8 cellular contexts compared by ENCODE assay signal in genomic region chr4:53378171-53378482, GRCh38. TPM values are rescaled to one million over a fixed set of nuclear protein-coding genes. Genes with fewer than 3 reads are reported as not detected.
DNase-seq lines count a peak whose midpoint lies in the region; ATAC-seq and TF ChIP-seq lines count a peak whose summit lies in the region.

No MANE protein-coding gene starts in this region.

- TF ChIP-seq CTCF in nephron progenitor cell (IDR thresholded peaks at IDR 0.05), result no peak

- intact Hi-C loops in left colon (cut with DNase I, micrococcal nuclease), result loop anchor here in 1 of 2 donors (5.0 kb wide), 1 partner anchor 329 kb away; no protein-coding TSS in a partner anchor

- H3K36me3 Mint-ChIP-seq in central memory CD8-positive, alpha-beta T cell (ENCODE audit: insufficient read depth), result peaks cover 30% of the 10 kb centered on the region
- H3K36me3 Mint-ChIP-seq in nephron progenitor cell (ENCODE audit: low read depth), result peaks cover 19% of the 10 kb centered on the region

- DNase-seq in central memory CD8-positive, alpha-beta T cell (ENCODE audit: low spot score in 2 of 2), result no peak
- DNase-seq in nephron progenitor cell (no peak), NCI-H510A (lab: John Stamatoyannopoulos, UW) (no peak), NCI-H2196 treated with DMSO at 0.1 percent for 48 hours (lab: John Stamatoyannopoulos, UW; ENCODE audit: unreplicated experiment) (no peak), left colon (no peak)

- ATAC-seq in GM18867 (IDR thresholded peaks at IDR 0.05; ENCODE audit: unreplicated experiment), result peak; percentile 48
- ATAC-seq in HG03520 (IDR thresholded peaks at IDR 0.05; ENCODE audit: unreplicated experiment), result peak; percentile 23
- peak; percentile 16 for ATAC-seq in central memory CD8-positive, alpha-beta T cell (replicated peaks; ENCODE audit: extremely low read depth, poor library complexity, severe bottlenecking)
- ATAC-seq in HG03196 (IDR thresholded peaks at IDR 0.05; ENCODE audit: unreplicated experiment), result no peak
- ATAC-seq in left colon, result no peak

- H3K4me3 Mint-ChIP-seq in central memory CD8-positive, alpha-beta T cell, result peak overlapping the region; percentile 98
- peak overlapping the region; percentile 97 for H3K4me3 Mint-ChIP-seq in nephron progenitor cell

- no peaks in the 10 kb centered on the region for H3K27me3 Mint-ChIP-seq in central memory CD8-positive, alpha-beta T cell
- H3K27me3 Mint-ChIP-seq in nephron progenitor cell (ENCODE audit: low read depth, poor library complexity), result peaks cover 24% of the 10 kb centered on the region

- no peaks in the 10 kb centered on the region for H3K9me3 Mint-ChIP-seq in central memory CD8-positive, alpha-beta T cell
- H3K9me3 Mint-ChIP-seq in nephron progenitor cell, result no peaks in the 10 kb centered on the region

- H3K27ac Mint-ChIP-seq in central memory CD8-positive, alpha-beta T cell (ENCODE audit: low read depth), result peak overlapping the region; percentile 99
- peak overlapping the region; percentile 82 for H3K27ac Mint-ChIP-seq in nephron progenitor cell

- peaks cover 34% of the 10 kb centered on the region for H3K4me1 Mint-ChIP-seq in central memory CD8-positive, alpha-beta T cell
- peaks cover 30% of the 10 kb centered on the region for H3K4me1 Mint-ChIP-seq in nephron progenitor cell

RNA-seq across cellular contexts. Expression of gene FIP1L1, which starts 0.7 kb away (rescaled TPM):
- 10 to 100 TPM; 38.7 to 44.7 TPM for total RNA-seq in left colon

RNA-seq across cellular contexts. Expression of gene SCFD2, which starts 12.3 kb away (rescaled TPM):
- 10 to 100 TPM; 11.1 to 15.8 TPM for total RNA-seq in left colon

Comparison
In these comparisons a context has a peak if more than half of its experiments do, and no peak if none do; other contexts are left out.
1. ATAC-seq: peak in GM18867 (single experiment), HG03520 (single experiment) and central memory CD8-positive, alpha-beta T cell (single experiment); none in HG03196 (single experiment) and left colon (single experiment).